27 cellular contexts compared by ENCODE assay signal in the genomic region with DNA sequence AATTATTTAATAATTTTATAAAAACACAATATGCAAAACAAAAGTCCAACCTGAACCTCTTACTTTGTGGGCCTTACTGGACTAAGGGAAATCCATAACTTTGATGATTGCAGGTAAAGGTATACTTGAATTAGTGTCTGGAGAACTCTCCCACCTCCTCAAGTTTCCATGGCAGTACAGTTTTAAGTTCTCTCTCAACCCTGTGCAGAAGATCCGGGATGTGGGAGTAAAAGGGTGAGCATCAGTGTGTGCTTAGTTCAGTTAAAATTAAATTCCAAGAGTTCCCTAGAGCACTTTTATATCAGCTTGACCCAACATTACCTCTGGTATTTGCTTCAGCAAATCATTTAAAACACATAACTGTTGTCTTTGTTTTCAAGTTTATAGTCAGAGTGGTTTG. TPM values are rescaled to one million over a fixed set of nuclear protein-coding genes. Genes with fewer than 3 reads are reported as not detected.
DNase-seq lines count a peak whose midpoint lies in the region; TF ChIP-seq lines count a peak whose summit lies in the region.
"Had no signal": no experiment of that assay in that cellular context is flagged by ENCODE, and none has a peak within 500 bp of the region (broad histone marks: within the 10 kb centered on the region; RNA-seq: fewer than 3 reads in every experiment).

No MANE protein-coding gene starts in this region.

- H3K9me3 Mint-ChIP-seq in progenitor cell of endocrine pancreas (ENCODE audit: low read depth), result peaks cover 6% of the 10 kb centered on the region

- H3K27me3 Mint-ChIP-seq in progenitor cell of endocrine pancreas, result no peaks in the 10 kb centered on the region
- H3K27me3 Mint-ChIP-seq: B cell; CD4-positive, alpha-beta memory T cell; CD4-positive, alpha-beta T cell; CD4-positive, CD25-positive, alpha-beta regulatory T cell; CD8-positive, alpha-beta memory T cell had no signal

- peaks cover 10% of the 10 kb centered on the region for H3K4me1 Mint-ChIP-seq in progenitor cell of endocrine pancreas (ENCODE audit: low read depth)
- H3K4me1 Mint-ChIP-seq: B cell; CD14-positive monocyte; CD4-positive, alpha-beta memory T cell; CD4-positive, CD25-positive, alpha-beta regulatory T cell; CD8-positive, alpha-beta memory T cell had no signal

- H3K36me3 Mint-ChIP-seq in progenitor cell of endocrine pancreas (ENCODE audit: insufficient read depth), result no peaks in the 10 kb centered on the region
- H3K36me3 Mint-ChIP-seq: CD14-positive monocyte; CD4-positive, alpha-beta memory T cell; CD4-positive, CD25-positive, alpha-beta regulatory T cell; CD8-positive, alpha-beta memory T cell; CD8-positive, alpha-beta T cell had no signal

- no peak overlapping the region for H3K4me3 Mint-ChIP-seq in progenitor cell of endocrine pancreas (ENCODE audit: low read depth)
- H3K4me3 Mint-ChIP-seq: B cell; CD14-positive monocyte; CD4-positive, alpha-beta memory T cell; CD4-positive, alpha-beta T cell; CD4-positive, CD25-positive, alpha-beta regulatory T cell; CD8-positive, alpha-beta memory T cell; CD8-positive, alpha-beta T cell had no signal

- DNase-seq in left kidney (ENCODE audit: low read depth, low spot score) (peak; percentile 80), putamen (ENCODE audit: low spot score) (peak; percentile 45), progenitor cell of endocrine pancreas (ENCODE audit: low spot score, unreplicated experiment) (no peak), COLO668 (lab: John Stamatoyannopoulos, UW; ENCODE audit: unreplicated experiment) (no peak)
- DNase-seq: 8988T; ACHN; AML-193; BE2C; C1 segment of cervical spinal cord; Caco-2; Calu3; CD4-positive, alpha-beta memory T cell; CD4-positive, alpha-beta T cell; CD4-positive, CD25-positive, alpha-beta regulatory T cell; CD8-positive, alpha-beta memory T cell; CD8-positive, alpha-beta T cell; COR-L47; DMS 273 treated with DMSO at 0.1 percent for 48 hours; DMS153; DMS53; DMS79; DMS79 treated with DMSO at 0.1 percent for 48 hours; DND-41; EL had no signal

- H3K27ac Mint-ChIP-seq in progenitor cell of endocrine pancreas, result no peak overlapping the region
- H3K27ac Mint-ChIP-seq: B cell; CD4-positive, alpha-beta memory T cell; CD4-positive, alpha-beta T cell; CD4-positive, CD25-positive, alpha-beta regulatory T cell; CD8-positive, alpha-beta memory T cell; CD8-positive, alpha-beta T cell had no signal

- no peak for TF ChIP-seq CTCF in progenitor cell of endocrine pancreas (IDR thresholded peaks at IDR 0.05; ENCODE audit: unreplicated experiment)

RNA-seq across cellular contexts. Expression of gene RIMS1, which starts 47.5 kb away (rescaled TPM):
- total RNA-seq in progenitor cell of endocrine pancreas, result 5.5 and 5.6 TPM in 2 replicates
- total RNA-seq: A172; B cell; CD4-positive, alpha-beta memory T cell; CD4-positive, alpha-beta T cell; CD4-positive, CD25-positive, alpha-beta regulatory T cell; CD8-positive, alpha-beta memory T cell; CD8-positive, alpha-beta T cell had no signal

Comparison
In these comparisons a context has a peak if more than half of its experiments do, and no peak if none do; other contexts are left out.
1. DNase-seq: peak in left kidney (single experiment) and putamen (single experiment); none in progenitor cell of endocrine pancreas (single experiment) and COLO668 (single experiment).